ENCODE assay signal across 12 cellular contexts in genomic region chr4:55865228-55865806, GRCh38. TPM values are rescaled to one million over a fixed set of nuclear protein-coding genes. Genes with fewer than 3 reads are reported as not detected.
DNase-seq lines count a peak whose midpoint lies in the region; ATAC-seq, FAIRE-seq and TF ChIP-seq lines count a peak whose summit lies in the region.
"Had no signal": no experiment of that assay in that cellular context is flagged by ENCODE, and none has a peak within 500 bp of the region (broad histone marks: within the 10 kb centered on the region; RNA-seq: fewer than 3 reads in every experiment).

No MANE protein-coding gene starts in this region.

- H3K9me3 ChIP-seq in keratinocyte (ENCODE audit: control insufficient read depth, low read depth, low read length): no peaks in the 10 kb centered on the region
- no peaks in the 10 kb centered on the region for H3K9me3 ChIP-seq in lower lobe of right lung
- H3K9me3 ChIP-seq: mucosa of descending colon had no signal

- peak overlapping the region; percentile 83 for H3K4me2 ChIP-seq in keratinocyte (ENCODE audit: control insufficient read depth, extremely low read depth, insufficient read depth, low read depth, low read length)

- H3K4me1 Mint-ChIP-seq in stimulated activated naive CD8-positive, alpha-beta T cell treated with anti-CD3 and anti-CD28 coated beads, Interleukin-15, amount 100 ng/mL, for 72 hours: peaks cover 26% of the 10 kb centered on the region

- TF ChIP-seq CTCF in astrocyte of the spinal cord (IDR thresholded peaks at IDR 0.05; ENCODE audit: low read depth, low read length) (no peak), keratinocyte (optimal IDR thresholded peaks at IDR 0.05 in 1 of 3, IDR thresholded peaks at IDR 0.05 in 1 of 3, conservative IDR thresholded peaks at IDR 0.05 in 1 of 3; ENCODE audit: extremely low read depth in 1 of 3, insufficient read depth in 2 of 3, low read length in 3 of 3) (no peak), lower lobe of right lung (IDR thresholded peaks at IDR 0.05) (no peak)

- intact Hi-C loops in lower lobe of right lung (cut with DNase I): no loop called here

- no peaks in the 10 kb centered on the region for H3K9me1 ChIP-seq in keratinocyte (ENCODE audit: control insufficient read depth, extremely low read depth, insufficient read depth, low read length)

- H3K27ac Mint-ChIP-seq in stimulated activated naive CD8-positive, alpha-beta T cell treated with anti-CD3 and anti-CD28 coated beads, Interleukin-15, amount 100 ng/mL, for 72 hours: no peak overlapping the region

- H3K9me3 Mint-ChIP-seq in stimulated activated naive CD8-positive, alpha-beta T cell treated with anti-CD3 and anti-CD28 coated beads, Interleukin-15, amount 100 ng/mL, for 72 hours: no peaks in the 10 kb centered on the region

- H3K4me3 Mint-ChIP-seq in stimulated activated naive CD8-positive, alpha-beta T cell treated with anti-CD3 and anti-CD28 coated beads, Interleukin-15, amount 100 ng/mL, for 72 hours: no peak overlapping the region

- H3K27me3 Mint-ChIP-seq in stimulated activated naive CD8-positive, alpha-beta T cell treated with anti-CD3 and anti-CD28 coated beads, Interleukin-15, amount 100 ng/mL, for 72 hours: no peaks in the 10 kb centered on the region

- H3K79me2 ChIP-seq in keratinocyte (ENCODE audit: control insufficient read depth, insufficient read depth, low read length): no peaks in the 10 kb centered on the region

- H3K4me3 ChIP-seq in astrocyte of the spinal cord (ENCODE audit: low read depth, low read length): no peak overlapping the region
- H3K4me3 ChIP-seq in keratinocyte (ENCODE audit: control insufficient read depth in 2 of 3, extremely low read depth in 1 of 3, insufficient read depth in 2 of 3, low read depth in 1 of 3, low read length in 3 of 3): peak overlapping the region in 1 of 3 experiments; percentile 28
- H3K4me3 ChIP-seq in lower lobe of right lung: no peak overlapping the region
- H3K4me3 ChIP-seq: GM12878, mucosa of descending colon had no signal

- in situ Hi-C loops in astrocyte of the spinal cord (cut with HindIII; ENCODE audit: low sequenced_read_pairs): no loop called here

- H2AFZ ChIP-seq in keratinocyte (ENCODE audit: control insufficient read depth, low read length): peak overlapping the region; percentile 75

- H3K27ac ChIP-seq in keratinocyte (ENCODE audit: control insufficient read depth, insufficient read depth, low read length) (peak overlapping the region; percentile 87), lower lobe of right lung (no peak overlapping the region)
- H3K27ac ChIP-seq: HL-60 had no signal

- H4K20me1 ChIP-seq in keratinocyte (ENCODE audit: control insufficient read depth, extremely low read depth, insufficient read depth, low read length): no peaks in the 10 kb centered on the region

- FAIRE-seq in keratinocyte (lab: Jason Lieb, UNC): peak; percentile 83
- FAIRE-seq: GM12878 had no signal

- ATAC-seq in stimulated activated naive CD8-positive, alpha-beta T cell treated with anti-CD3 and anti-CD28 coated beads, Interleukin-15, Interleukin-2, amounts not matched to agents 100 U/mL and 50 U/mL, for 24 hours: peak; percentile 58
- ATAC-seq in stimulated activated naive CD8-positive, alpha-beta T cell treated with anti-CD3 and anti-CD28 coated beads, Interleukin-15, amount 100 ng/mL, for 72 hours: no peak
- ATAC-seq in lower lobe of right lung (no peak), GM21390 (IDR thresholded peaks at IDR 0.05; ENCODE audit: unreplicated experiment) (no peak)
- ATAC-seq: GM12878, mucosa of descending colon had no signal

- no peaks in the 10 kb centered on the region for H3K27me3 ChIP-seq in keratinocyte (ENCODE audit: control insufficient read depth, extremely low read depth, insufficient read depth, low read length)
- no peaks in the 10 kb centered on the region for H3K27me3 ChIP-seq in lower lobe of right lung (ENCODE audit: low read depth)

- dilution Hi-C loops in keratinocyte (cut with MboI; ENCODE audit: extremely low pct_ligation_motif_present, low sequenced_read_pairs): no loop called here

- peaks cover 26% of the 10 kb centered on the region for H3K4me1 ChIP-seq in keratinocyte (ENCODE audit: control insufficient read depth, extremely low read depth, insufficient read depth, low read length)
- H3K4me1 ChIP-seq in lower lobe of right lung: peaks cover 27% of the 10 kb centered on the region

- DNase-seq in stimulated activated naive CD8-positive, alpha-beta T cell treated with anti-CD3 and anti-CD28 coated beads, Interleukin-15, Interleukin-2, amounts not matched to agents 100 U/mL and 50 U/mL, for 24 hours: no peak
- DNase-seq in stimulated activated naive CD8-positive, alpha-beta T cell treated with anti-CD3 and anti-CD28 coated beads, Interleukin-15, amount 100 ng/mL, for 72 hours: no peak
- peak; percentile 73 for DNase-seq in astrocyte of the spinal cord (ENCODE audit: low read depth, low spot score)
- DNase-seq in keratinocyte (ENCODE audit: low read depth, low spot score): no peak
- no peak for DNase-seq in lower lobe of right lung
- DNase-seq in DMS 273 treated with DMSO at 0.1 percent for 48 hours (lab: John Stamatoyannopoulos, UW): no peak
- DNase-seq in cerebellar nuclear complex (lab: John Stamatoyannopoulos, UW): no peak
- DNase-seq: foreskin melanocyte, mucosa of descending colon had no signal

- H3K9ac ChIP-seq in keratinocyte (ENCODE audit: control insufficient read depth, extremely low read depth, insufficient read depth, low read length): peak overlapping the region; percentile 31

- H3K36me3 ChIP-seq in keratinocyte (ENCODE audit: control insufficient read depth in 2 of 2, extremely low read depth in 1 of 2, insufficient read depth in 2 of 2, low read length in 2 of 2) (peaks cover 2 to 9% of the 10 kb centered on the region in 2 experiments), lower lobe of right lung (peaks cover 71% of the 10 kb centered on the region)

RNA-seq across cellular contexts. Expression of gene EXOC1, which starts 11.9 kb away (rescaled TPM):
- 19.8 to 32.4 TPM (median 25.9 TPM) in 3 replicates for polyA plus RNA-seq in keratinocyte
- polyA plus RNA-seq in keratinocyte (2011; ENCODE audit: low read depth): 65.0 TPM
- polyA plus RNA-seq in keratinocyte (2011; cell fraction: cytosol; rRNA removed): 13.3 and 28.5 TPM in 2 replicates
- polyA plus RNA-seq in keratinocyte (2011; cell fraction: nucleus; rRNA removed): 58.7 and 59.8 TPM in 2 replicates
- 19.6 and 31.8 TPM in 2 replicates for polyA plus RNA-seq in keratinocyte (2012; ENCODE audit: low replicate concordance)
- 5.8 to 36.2 TPM (median 30.8 TPM) in 3 replicates for polyA minus RNA-seq in keratinocyte
- polyA minus RNA-seq in keratinocyte (2011; cell fraction: cytosol; rRNA and poly(A)+ RNA removed): 12.1 TPM
- 34.7 and 51.7 TPM in 2 replicates for polyA minus RNA-seq in keratinocyte (2011; cell fraction: nucleus; rRNA and poly(A)+ RNA removed)
- 35.9 TPM for total RNA-seq in lower lobe of right lung

RNA-seq across cellular contexts. Expression of gene EXOC1L, which starts 45.7 kb away (rescaled TPM):
- not detected in 3 replicates for polyA plus RNA-seq in keratinocyte
- not detected for polyA plus RNA-seq in keratinocyte (2011; ENCODE audit: low read depth)
- not detected in 2 replicates for polyA plus RNA-seq in keratinocyte (2011; cell fraction: cytosol; rRNA removed)
- not detected in 2 replicates for polyA plus RNA-seq in keratinocyte (2011; cell fraction: nucleus; rRNA removed)
- polyA plus RNA-seq in keratinocyte (2012; ENCODE audit: low replicate concordance): not detected in 2 replicates
- not detected in 3 replicates for polyA minus RNA-seq in keratinocyte
- not detected for polyA minus RNA-seq in keratinocyte (2011; cell fraction: cytosol; rRNA and poly(A)+ RNA removed)
- polyA minus RNA-seq in keratinocyte (2011; cell fraction: nucleus; rRNA and poly(A)+ RNA removed): not detected in 2 replicates
- not detected for total RNA-seq in lower lobe of right lung
- total RNA-seq: GM12878, mucosa of descending colon had no signal
- polyA plus RNA-seq: GM12878 had no signal
